ENCODE assay signal across 11 cellular contexts in genomic region chr5:141778211-141778610, GRCh38.
DNase-seq lines count a peak whose midpoint lies in the region; ATAC-seq and TF ChIP-seq lines count a peak whose summit lies in the region.
"Had no signal": no experiment of that assay in that cellular context is flagged by ENCODE, and none has a peak within 500 bp of the region (broad histone marks: within the 10 kb centered on the region; RNA-seq: fewer than 3 reads in every experiment).

No MANE protein-coding gene starts in this region.

- H3K27ac Mint-ChIP-seq in CD8-positive, alpha-beta T cell, result no peak overlapping the region

- no peak overlapping the region for H3K9ac ChIP-seq in HCT116 (ENCODE audit: low read length)
- H3K9ac ChIP-seq: KMS-11 had no signal

- H4K20me1 ChIP-seq in HCT116 (ENCODE audit: insufficient read depth), result no peaks in the 10 kb centered on the region

- no peaks in the 10 kb centered on the region for H3K9me3 Mint-ChIP-seq in CD8-positive, alpha-beta T cell

- POLR2A ChIA-PET in AG04450 (lab: Yijun Ruan, JAX) (no interaction called here), HCT116 (lab: Charles Lee) (no interaction called here)
- POLR2A ChIA-PET in CD8-positive, alpha-beta T cell (lab: Charles Lee), result no interaction called here

- TF ChIP-seq CTCF in AG04450 (IDR thresholded peaks at IDR 0.05; ENCODE audit: low read depth, low read length) (no peak), HCT116 (IDR thresholded peaks at IDR 0.05 in 2 of 3, conservative IDR thresholded peaks at IDR 0.05 in 1 of 3; ENCODE audit: borderline replicate concordance in 1 of 3, insufficient read depth in 1 of 3, low read depth in 2 of 3, low read length in 2 of 3) (no peak)
- TF ChIP-seq CTCF in CD8-positive, alpha-beta T cell (IDR thresholded peaks at IDR 0.05), result no peak

- H3K4me3 Mint-ChIP-seq in CD8-positive, alpha-beta T cell, result no peak overlapping the region

- peaks cover 0 to 4% of the 10 kb centered on the region in 2 experiments; a peak in 1 of 4 replicates for H3K4me1 ChIP-seq in HCT116 (ENCODE audit: control insufficient read depth in 1 of 2, insufficient read depth in 2 of 2, low read length in 2 of 2)
- H3K4me1 ChIP-seq in CD8-positive, alpha-beta T cell (ENCODE audit: insufficient read depth, low read length), result no peaks in the 10 kb centered on the region
- H3K4me1 ChIP-seq: pancreas, SJSA1 had no signal

- H3K9me2 ChIP-seq in HCT116 (ENCODE audit: insufficient read depth), result no peaks in the 10 kb centered on the region

- CTCF ChIA-PET in AG04450 (lab: Charles Lee) (no interaction called here), HCT116 (lab: Charles Lee) (no interaction called here)
- CTCF ChIA-PET in CD8-positive, alpha-beta T cell (lab: Charles Lee), result interaction anchor here (1.2 kb wide), 1 partner anchor 16 kb away, joined by 3 read pairs; no protein-coding TSS in a partner anchor

- no peaks in the 10 kb centered on the region; the same call in 1 of the 2 replicates for H3K9me3 ChIP-seq in AG04450 (ENCODE audit: control insufficient read depth, insufficient read depth, low read length)
- no peaks in the 10 kb centered on the region for H3K9me3 ChIP-seq in HCT116 (ENCODE audit: control insufficient read depth in 1 of 2, insufficient read depth in 1 of 2, low read depth in 1 of 2, low read length in 2 of 2)
- no peaks in the 10 kb centered on the region for H3K9me3 ChIP-seq in CD8-positive, alpha-beta T cell (ENCODE audit: low read length)
- H3K9me3 ChIP-seq: pancreas, SJSA1 had no signal

- peak overlapping the region; percentile 3 for H3K27ac ChIP-seq in AG04450 (ENCODE audit: low read depth, low read length)
- H3K27ac ChIP-seq in HCT116 (ENCODE audit: low read depth, low read length), result no peak overlapping the region
- no peak overlapping the region for H3K27ac ChIP-seq in CD8-positive, alpha-beta T cell (ENCODE audit: low read depth, low read length)
- H3K27ac ChIP-seq: KMS-11, pancreas, SJSA1 had no signal

- H3K27me3 ChIP-seq in AG04450 (ENCODE audit: control insufficient read depth, insufficient read depth, low read length) (peaks cover 31% of the 10 kb centered on the region), HCT116 (ENCODE audit: insufficient read depth, low read length) (no peaks in the 10 kb centered on the region)
- no peaks in the 10 kb centered on the region for H3K27me3 ChIP-seq in CD8-positive, alpha-beta T cell (ENCODE audit: insufficient read depth, low read length)
- H3K27me3 ChIP-seq: pancreas had no signal

- H3K27me3 Mint-ChIP-seq in CD8-positive, alpha-beta T cell (ENCODE audit: low read depth), result peaks cover 5% of the 10 kb centered on the region

- no peak for TF ChIP-seq POLR2A in HCT116 (IDR thresholded peaks at IDR 0.05; ENCODE audit: borderline replicate concordance, extremely low read depth, insufficient read depth, insufficient read length)

- DNase-seq in AG04450 (ENCODE audit: low read depth, low spot score) (peak; percentile 53), HCT116 (ENCODE audit: low read depth, low spot score) (no peak), amniotic epithelial cell (ENCODE audit: low read depth) (peak; percentile 98), kidney glomerular epithelial cell (lab: John Stamatoyannopoulos, UW) (peak; percentile 94)
- DNase-seq in activated CD8-positive, alpha-beta memory T cell treated with anti-CD3 and anti-CD28 coated beads, Interleukin-2, amount 50 U/mL, for 4 hours, result no peak
- DNase-seq in CD8-positive, alpha-beta T cell, result no peak
- DNase-seq: pancreas had no signal

- H3K36me3 Mint-ChIP-seq in CD8-positive, alpha-beta T cell, result no peaks in the 10 kb centered on the region

- no TSS peak for BruUV-seq in HCT116 (replicated peaks; lab: Mats Ljungman, UMichigan)

- intact Hi-C loops in HCT116 (cut with micrococcal nuclease), result no loop called here
- intact Hi-C loops in CD8-positive, alpha-beta T cell (cut with DNase I, micrococcal nuclease), result no loop called here

- H3K4me1 Mint-ChIP-seq in CD8-positive, alpha-beta T cell (ENCODE audit: low read depth), result no peaks in the 10 kb centered on the region

- TF ChIP-seq RAD21 in HCT116 (IDR thresholded peaks at IDR 0.05; ENCODE audit: low read depth), result no peak

- H3K79me2 ChIP-seq in HCT116 (ENCODE audit: insufficient read depth, low read length), result no peaks in the 10 kb centered on the region

- peak; percentile 53; the same call in 1 of the 2 replicates for ATAC-seq in HCT116
- no peak for ATAC-seq in GM21619 (IDR thresholded peaks at IDR 0.05; ENCODE audit: unreplicated experiment)
- ATAC-seq in HG02798 (IDR thresholded peaks at IDR 0.05; ENCODE audit: poor library complexity, unreplicated experiment), result no peak
- no peak for ATAC-seq in CD8-positive, alpha-beta T cell

- H3K36me3 ChIP-seq in HCT116 (ENCODE audit: control insufficient read depth in 1 of 2, insufficient read depth in 2 of 2, low read length in 2 of 2), result no peaks in the 10 kb centered on the region
- no peaks in the 10 kb centered on the region for H3K36me3 ChIP-seq in CD8-positive, alpha-beta T cell (ENCODE audit: insufficient read depth, low read length)
- H3K36me3 ChIP-seq: pancreas, SJSA1 had no signal

- H2AFZ ChIP-seq in HCT116 (ENCODE audit: low read depth, low read length, poor library complexity, severe bottlenecking), result no peak overlapping the region

- H3K4me3 ChIP-seq in AG04450 (ENCODE audit: low read depth, low read length) (no peak overlapping the region), HCT116 (replicated peaks in 1 of 2; ENCODE audit: low read depth in 1 of 2, low read length in 2 of 2) (no peak overlapping the region)
- no peak overlapping the region for H3K4me3 ChIP-seq in CD8-positive, alpha-beta T cell (ENCODE audit: low read depth, low read length)
- H3K4me3 ChIP-seq: pancreas, SJSA1 had no signal

- no peak overlapping the region for H3K4me2 ChIP-seq in HCT116 (ENCODE audit: low read length)
- H3K4me2 ChIP-seq: KMS-11 had no signal

- RAD21 ChIA-PET in HCT116 (lab: Charles Lee; ENCODE audit: low non-redundant PET in 1 of 2, low total read pairs in 2 of 2, uncharacterized antibody in 2 of 2, unreplicated experiment in 2 of 2), result no interaction called here

TF ChIP-seq in HCT116, 20 proteins besides CTCF, POLR2A, EP300 and RAD21:
- TF ChIP-seq POLR2AphosphoS5 (IDR thresholded peaks at IDR 0.05; ENCODE audit: low read depth, low read length), result no peak
- no peak for TF ChIP-seq FOSL1 (IDR thresholded peaks at IDR 0.05; ENCODE audit: low read depth)
- no peak for TF ChIP-seq JUND (IDR thresholded peaks at IDR 0.05)
- no peak for TF ChIP-seq ZNF274 (IDR thresholded peaks at IDR 0.05; ENCODE audit: low read depth, low read length)
- no peak for TF ChIP-seq EZH2 (IDR thresholded peaks at IDR 0.05)
- no peak for TF ChIP-seq SIN3A (IDR thresholded peaks at IDR 0.05; ENCODE audit: low read depth)
- no peak for TF ChIP-seq CEBPB (IDR thresholded peaks at IDR 0.05; ENCODE audit: low read depth)
- TF ChIP-seq ATF3 (IDR thresholded peaks at IDR 0.05), result no peak
- TF ChIP-seq ZFX (IDR thresholded peaks at IDR 0.05), result no peak

Comparison
In these comparisons a context has a peak if more than half of its experiments do, and no peak if none do; other contexts are left out.
1. DNase-seq: peak in AG04450 (single experiment), amniotic epithelial cell (single experiment) and kidney glomerular epithelial cell (single experiment); none in HCT116 (single experiment), activated CD8-positive, alpha-beta memory T cell treated with anti-CD3 and anti-CD28 coated beads, Interleukin-2, amount 50 U/mL, for 4 hours (single experiment) and CD8-positive, alpha-beta T cell (0 of 7).